Comparison of ENCODE assay signal across 1 cellular context in the genomic region with DNA sequence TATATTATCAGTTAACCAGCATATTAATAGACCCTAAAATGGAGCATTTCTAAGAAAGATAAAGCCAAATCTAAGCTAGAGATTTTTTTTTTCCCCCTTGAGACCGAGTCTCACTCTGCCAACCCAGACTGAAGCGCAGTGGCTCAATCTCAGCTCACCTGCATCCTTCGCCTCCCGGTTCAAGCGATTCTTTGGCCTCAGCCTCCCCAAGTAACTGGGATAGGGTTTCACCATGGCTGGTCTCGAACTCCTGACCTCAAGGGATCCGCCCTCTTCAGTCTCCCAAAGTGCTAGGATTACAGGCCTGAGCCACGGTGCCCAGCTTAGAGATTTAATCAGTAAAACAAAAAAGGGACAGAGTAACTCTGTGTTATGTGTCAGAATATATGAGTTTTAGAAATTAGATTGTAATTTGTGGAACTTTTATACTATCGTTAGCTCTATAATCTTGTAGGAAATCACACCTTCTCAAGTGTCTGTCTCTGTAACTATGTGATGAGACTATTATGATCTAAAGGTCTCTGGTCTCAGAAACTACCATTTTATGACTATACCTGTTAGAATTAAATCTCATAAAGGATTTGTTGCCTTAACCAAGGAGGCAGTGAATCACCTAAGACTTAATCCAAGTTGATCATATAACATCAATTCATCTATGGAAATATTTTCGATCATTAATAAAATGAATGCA.
TF ChIP-seq lines count a peak whose summit lies in the region.

No MANE protein-coding gene starts in this region.

TF ChIP-seq in HepG2, 621 proteins besides CTCF, POLR2A, EP300 and RAD21:
- TF ChIP-seq MXD1 (CRISPR knock-in tag; IDR thresholded peaks at IDR 0.05), result no peak
- TF ChIP-seq RBM22 (optimal IDR thresholded peaks at IDR 0.05; ENCODE audit: low read length), result peak; percentile 22
TF ChIP-seq in HepG2: peak in this region for 1.
